1 cellular context compared by ENCODE assay signal in genomic region chr10:77970869-77971803, GRCh38.
A peak's percentile ranks its signal among the peaks of the same experiment; 100 is the strongest.
TF ChIP-seq lines count a peak whose summit lies in the region.

No MANE protein-coding gene starts in this region.

TF ChIP-seq in HepG2, 621 proteins besides CTCF, POLR2A, EP300 and RAD21 (continued from another document and continues in another):
- TF ChIP-seq ZBTB34 (CRISPR knock-in tag; IDR thresholded peaks at IDR 0.05), result no peak; the same call in 1 of the 2 replicates
- TF ChIP-seq KLF6 (CRISPR knock-in tag; IDR thresholded peaks at IDR 0.05), result no peak
- no peak for TF ChIP-seq ZNF451 (CRISPR knock-in tag; IDR thresholded peaks at IDR 0.05)
- peak; percentile 49; the same call in 1 of the 2 replicates for TF ChIP-seq ZFP1 (CRISPR knock-in tag; IDR thresholded peaks at IDR 0.05)
- no peak for TF ChIP-seq ZNF333 (CRISPR knock-in tag; IDR thresholded peaks at IDR 0.05; ENCODE audit: borderline replicate concordance)
- no peak for TF ChIP-seq KDM5B (CRISPR knock-in tag; IDR thresholded peaks at IDR 0.05; ENCODE audit: borderline replicate concordance)
- TF ChIP-seq, protein P1, sequence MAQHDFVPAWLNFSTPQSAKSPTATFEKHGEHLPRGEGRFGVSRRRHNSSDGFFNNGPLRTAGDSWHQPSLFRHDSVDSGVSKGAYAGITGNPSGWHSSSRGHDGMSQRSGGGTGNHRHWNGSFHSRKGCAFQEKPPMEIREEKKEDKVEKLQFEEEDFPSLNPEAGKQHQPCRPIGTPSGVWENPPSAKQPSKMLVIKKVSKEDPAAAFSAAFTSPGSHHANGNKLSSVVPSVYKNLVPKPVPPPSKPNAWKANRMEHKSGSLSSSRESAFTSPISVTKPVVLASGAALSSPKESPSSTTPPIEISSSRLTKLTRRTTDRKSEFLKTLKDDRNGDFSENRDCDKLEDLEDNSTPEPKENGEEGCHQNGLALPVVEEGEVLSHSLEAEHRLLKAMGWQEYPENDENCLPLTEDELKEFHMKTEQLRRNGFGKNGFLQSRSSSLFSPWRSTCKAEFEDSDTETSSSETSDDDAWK (CRISPR knock-in tag; IDR thresholded peaks at IDR 0.05), result no peak
- TF ChIP-seq NPAS2 (CRISPR knock-in tag; IDR thresholded peaks at IDR 0.05; ENCODE audit: borderline replicate concordance), result no peak
- TF ChIP-seq, protein P2, sequence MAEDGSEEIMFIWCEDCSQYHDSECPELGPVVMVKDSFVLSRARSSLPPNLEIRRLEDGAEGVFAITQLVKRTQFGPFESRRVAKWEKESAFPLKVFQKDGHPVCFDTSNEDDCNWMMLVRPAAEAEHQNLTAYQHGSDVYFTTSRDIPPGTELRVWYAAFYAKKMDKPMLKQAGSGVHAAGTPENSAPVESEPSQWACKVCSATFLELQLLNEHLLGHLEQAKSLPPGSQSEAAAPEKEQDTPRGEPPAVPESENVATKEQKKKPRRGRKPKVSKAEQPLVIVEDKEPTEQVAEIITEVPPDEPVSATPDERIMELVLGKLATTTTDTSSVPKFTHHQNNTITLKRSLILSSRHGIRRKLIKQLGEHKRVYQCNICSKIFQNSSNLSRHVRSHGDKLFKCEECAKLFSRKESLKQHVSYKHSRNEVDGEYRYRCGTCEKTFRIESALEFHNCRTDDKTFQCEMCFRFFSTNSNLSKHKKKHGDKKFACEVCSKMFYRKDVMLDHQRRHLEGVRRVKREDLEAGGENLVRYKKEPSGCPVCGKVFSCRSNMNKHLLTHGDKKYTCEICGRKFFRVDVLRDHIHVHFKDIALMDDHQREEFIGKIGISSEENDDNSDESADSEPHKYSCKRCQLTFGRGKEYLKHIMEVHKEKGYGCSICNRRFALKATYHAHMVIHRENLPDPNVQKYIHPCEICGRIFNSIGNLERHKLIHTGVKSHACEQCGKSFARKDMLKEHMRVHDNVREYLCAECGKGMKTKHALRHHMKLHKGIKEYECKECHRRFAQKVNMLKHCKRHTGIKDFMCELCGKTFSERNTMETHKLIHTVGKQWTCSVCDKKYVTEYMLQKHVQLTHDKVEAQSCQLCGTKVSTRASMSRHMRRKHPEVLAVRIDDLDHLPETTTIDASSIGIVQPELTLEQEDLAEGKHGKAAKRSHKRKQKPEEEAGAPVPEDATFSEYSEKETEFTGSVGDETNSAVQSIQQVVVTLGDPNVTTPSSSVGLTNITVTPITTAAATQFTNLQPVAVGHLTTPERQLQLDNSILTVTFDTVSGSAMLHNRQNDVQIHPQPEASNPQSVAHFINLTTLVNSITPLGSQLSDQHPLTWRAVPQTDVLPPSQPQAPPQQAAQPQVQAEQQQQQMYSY (CRISPR knock-in tag; IDR thresholded peaks at IDR 0.05), result no peak
- no peak for TF ChIP-seq TBL1XR1 (IDR thresholded peaks at IDR 0.05; ENCODE audit: borderline replicate concordance, low read length, partially characterized antibody)
- TF ChIP-seq, protein P3, sequence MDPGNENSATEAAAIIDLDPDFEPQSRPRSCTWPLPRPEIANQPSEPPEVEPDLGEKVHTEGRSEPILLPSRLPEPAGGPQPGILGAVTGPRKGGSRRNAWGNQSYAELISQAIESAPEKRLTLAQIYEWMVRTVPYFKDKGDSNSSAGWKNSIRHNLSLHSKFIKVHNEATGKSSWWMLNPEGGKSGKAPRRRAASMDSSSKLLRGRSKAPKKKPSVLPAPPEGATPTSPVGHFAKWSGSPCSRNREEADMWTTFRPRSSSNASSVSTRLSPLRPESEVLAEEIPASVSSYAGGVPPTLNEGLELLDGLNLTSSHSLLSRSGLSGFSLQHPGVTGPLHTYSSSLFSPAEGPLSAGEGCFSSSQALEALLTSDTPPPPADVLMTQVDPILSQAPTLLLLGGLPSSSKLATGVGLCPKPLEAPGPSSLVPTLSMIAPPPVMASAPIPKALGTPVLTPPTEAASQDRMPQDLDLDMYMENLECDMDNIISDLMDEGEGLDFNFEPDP (CRISPR knock-in tag; conservative IDR thresholded peaks at IDR 0.05), result no peak
- no peak for TF ChIP-seq IRX3 (CRISPR knock-in tag; IDR thresholded peaks at IDR 0.05; ENCODE audit: borderline replicate concordance, low read depth)
- no peak for TF ChIP-seq MXD1 (CRISPR knock-in tag; IDR thresholded peaks at IDR 0.05)
- TF ChIP-seq ZZZ3 (CRISPR knock-in tag; IDR thresholded peaks at IDR 0.05; ENCODE audit: borderline replicate concordance), result no peak
- no peak for TF ChIP-seq ISX (CRISPR knock-in tag; conservative IDR thresholded peaks at IDR 0.05)
- TF ChIP-seq ZNF644 (CRISPR knock-in tag; IDR thresholded peaks at IDR 0.05; ENCODE audit: low read depth), result peak; percentile 52; the same call in 1 of the 2 replicates
- TF ChIP-seq ZNF766 (CRISPR knock-in tag; IDR thresholded peaks at IDR 0.05; ENCODE audit: borderline replicate concordance), result no peak
- TF ChIP-seq, protein P4, sequence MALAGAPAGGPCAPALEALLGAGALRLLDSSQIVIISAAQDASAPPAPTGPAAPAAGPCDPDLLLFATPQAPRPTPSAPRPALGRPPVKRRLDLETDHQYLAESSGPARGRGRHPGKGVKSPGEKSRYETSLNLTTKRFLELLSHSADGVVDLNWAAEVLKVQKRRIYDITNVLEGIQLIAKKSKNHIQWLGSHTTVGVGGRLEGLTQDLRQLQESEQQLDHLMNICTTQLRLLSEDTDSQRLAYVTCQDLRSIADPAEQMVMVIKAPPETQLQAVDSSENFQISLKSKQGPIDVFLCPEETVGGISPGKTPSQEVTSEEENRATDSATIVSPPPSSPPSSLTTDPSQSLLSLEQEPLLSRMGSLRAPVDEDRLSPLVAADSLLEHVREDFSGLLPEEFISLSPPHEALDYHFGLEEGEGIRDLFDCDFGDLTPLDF (CRISPR knock-in tag; IDR thresholded peaks at IDR 0.05), result no peak
- no peak for TF ChIP-seq MXD4 (CRISPR knock-in tag; IDR thresholded peaks at IDR 0.05)
- TF ChIP-seq ATAD3A (CRISPR knock-in tag; IDR thresholded peaks at IDR 0.05), result no peak
- TF ChIP-seq, protein P5, sequence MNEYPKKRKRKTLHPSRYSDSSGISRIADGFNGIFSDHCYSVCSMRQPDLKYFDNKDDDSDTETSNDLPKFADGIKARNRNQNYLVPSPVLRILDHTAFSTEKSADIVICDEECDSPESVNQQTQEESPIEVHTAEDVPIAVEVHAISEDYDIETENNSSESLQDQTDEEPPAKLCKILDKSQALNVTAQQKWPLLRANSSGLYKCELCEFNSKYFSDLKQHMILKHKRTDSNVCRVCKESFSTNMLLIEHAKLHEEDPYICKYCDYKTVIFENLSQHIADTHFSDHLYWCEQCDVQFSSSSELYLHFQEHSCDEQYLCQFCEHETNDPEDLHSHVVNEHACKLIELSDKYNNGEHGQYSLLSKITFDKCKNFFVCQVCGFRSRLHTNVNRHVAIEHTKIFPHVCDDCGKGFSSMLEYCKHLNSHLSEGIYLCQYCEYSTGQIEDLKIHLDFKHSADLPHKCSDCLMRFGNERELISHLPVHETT (CRISPR knock-in tag; conservative IDR thresholded peaks at IDR 0.05), result no peak
- no peak for TF ChIP-seq SRSF4 (IDR thresholded peaks at IDR 0.05; ENCODE audit: low read depth, low read length, poor library complexity, severe bottlenecking)
- TF ChIP-seq KDM5A (IDR thresholded peaks at IDR 0.05; ENCODE audit: borderline replicate concordance, low read length), result no peak
- TF ChIP-seq ZNF768 (CRISPR knock-in tag; IDR thresholded peaks at IDR 0.05), result no peak
- TF ChIP-seq ZNF776 (CRISPR knock-in tag; IDR thresholded peaks at IDR 0.05), result no peak
- no peak for TF ChIP-seq FIP1L1 (IDR thresholded peaks at IDR 0.05; ENCODE audit: borderline replicate concordance, insufficient read depth, low read depth, low read length)
- no peak for TF ChIP-seq ZNF343 (CRISPR knock-in tag; IDR thresholded peaks at IDR 0.05)
- no peak for TF ChIP-seq GPN1 (CRISPR knock-in tag; IDR thresholded peaks at IDR 0.05; ENCODE audit: borderline replicate concordance)
- no peak for TF ChIP-seq SRSF9 (IDR thresholded peaks at IDR 0.05; ENCODE audit: borderline replicate concordance, insufficient read depth, low read depth, low read length, poor library complexity, severe bottlenecking)
- TF ChIP-seq, protein P6, sequence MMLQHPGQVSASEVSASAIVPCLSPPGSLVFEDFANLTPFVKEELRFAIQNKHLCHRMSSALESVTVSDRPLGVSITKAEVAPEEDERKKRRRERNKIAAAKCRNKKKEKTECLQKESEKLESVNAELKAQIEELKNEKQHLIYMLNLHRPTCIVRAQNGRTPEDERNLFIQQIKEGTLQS (CRISPR knock-in tag; IDR thresholded peaks at IDR 0.05), result no peak
- peak; percentile 77; the same call in 1 of the 2 replicates for TF ChIP-seq ZNF609 (CRISPR knock-in tag; IDR thresholded peaks at IDR 0.05; ENCODE audit: borderline replicate concordance)
- TF ChIP-seq SMAD9 (CRISPR knock-in tag; IDR thresholded peaks at IDR 0.05), result no peak
- no peak for TF ChIP-seq NFE2L2 (IDR thresholded peaks at IDR 0.05; ENCODE audit: low read length)
- no peak for TF ChIP-seq ZFP90 (CRISPR knock-in tag; IDR thresholded peaks at IDR 0.05; ENCODE audit: borderline replicate concordance)
- no peak for TF ChIP-seq ATRX (CRISPR knock-in tag; IDR thresholded peaks at IDR 0.05; ENCODE audit: borderline replicate concordance)
- no peak for TF ChIP-seq MTA3 (CRISPR knock-in tag; IDR thresholded peaks at IDR 0.05)
- no peak for TF ChIP-seq CHD4 (IDR thresholded peaks at IDR 0.05; ENCODE audit: borderline replicate concordance, low read length)
- no peak for TF ChIP-seq RBM39 (IDR thresholded peaks at IDR 0.05; ENCODE audit: low read depth, low read length, poor library complexity, severe bottlenecking)
- no peak for TF ChIP-seq TRIM24 (CRISPR knock-in tag; IDR thresholded peaks at IDR 0.05)
- no peak for TF ChIP-seq ZNF143 (CRISPR knock-in tag; IDR thresholded peaks at IDR 0.05)
- TF ChIP-seq, protein P7, sequence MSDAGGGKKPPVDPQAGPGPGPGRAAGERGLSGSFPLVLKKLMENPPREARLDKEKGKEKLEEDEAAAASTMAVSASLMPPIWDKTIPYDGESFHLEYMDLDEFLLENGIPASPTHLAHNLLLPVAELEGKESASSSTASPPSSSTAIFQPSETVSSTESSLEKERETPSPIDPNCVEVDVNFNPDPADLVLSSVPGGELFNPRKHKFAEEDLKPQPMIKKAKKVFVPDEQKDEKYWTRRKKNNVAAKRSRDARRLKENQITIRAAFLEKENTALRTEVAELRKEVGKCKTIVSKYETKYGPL (CRISPR knock-in tag; IDR thresholded peaks at IDR 0.05), result no peak
- no peak for TF ChIP-seq ATM (IDR thresholded peaks at IDR 0.05; ENCODE audit: borderline replicate concordance)
- no peak for TF ChIP-seq TBX3 (IDR thresholded peaks at IDR 0.05; ENCODE audit: borderline replicate concordance)
- no peak for TF ChIP-seq FOXM1 (CRISPR knock-in tag; IDR thresholded peaks at IDR 0.05)
- no peak for TF ChIP-seq CSRNP2 (CRISPR knock-in tag; conservative IDR thresholded peaks at IDR 0.05; ENCODE audit: low read depth)
- no peak for TF ChIP-seq NFYB (CRISPR knock-in tag; IDR thresholded peaks at IDR 0.05)
- TF ChIP-seq SNAPC2 (CRISPR knock-in tag; IDR thresholded peaks at IDR 0.05), result no peak
